14 cellular contexts compared by ENCODE assay signal in the genomic region with DNA sequence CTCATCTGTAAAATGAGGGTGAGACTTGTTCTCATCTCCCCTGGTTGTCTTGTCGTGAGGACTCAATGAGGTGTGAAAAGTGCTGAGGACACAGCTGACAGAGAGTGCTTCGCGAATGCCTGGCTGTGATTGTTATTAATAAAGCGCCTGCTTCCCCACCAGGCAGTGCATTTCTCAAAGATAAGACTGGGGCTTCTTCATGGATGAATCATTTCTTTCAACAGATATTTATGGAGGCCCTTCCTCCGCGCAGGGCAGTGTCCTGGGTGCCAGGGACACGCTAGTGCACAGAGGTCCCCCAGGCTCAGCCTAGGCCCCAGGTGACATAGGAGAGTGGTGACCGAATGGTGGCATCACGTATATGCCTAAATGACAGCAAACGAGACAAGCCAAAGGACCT. TPM values are rescaled to one million over a fixed set of nuclear protein-coding genes. Genes with fewer than 3 reads are reported as not detected.
A peak's percentile ranks its signal among the peaks of the same experiment; 100 is the strongest.
DNase-seq lines count a peak whose midpoint lies in the region; TF ChIP-seq lines count a peak whose summit lies in the region.
"Had no signal": no experiment of that assay in that cellular context is flagged by ENCODE, and none has a peak within 500 bp of the region (broad histone marks: within the 10 kb centered on the region; RNA-seq: fewer than 3 reads in every experiment).

No MANE protein-coding gene starts in this region.

- no peaks in the 10 kb centered on the region for H3K27me3 ChIP-seq in BLaER1
- peaks cover 7% of the 10 kb centered on the region for H3K27me3 ChIP-seq in brain microvascular endothelial cell (replicated peaks)

- H3K9me3 ChIP-seq in BLaER1, result no peaks in the 10 kb centered on the region

- H3K27ac Mint-ChIP-seq in T-helper 2 cell treated with Interferon-gamma antibody and Interleukin-4, amounts not matched to agents 5 μg/mL and 100 μg/mL, for 36 hours, result no peak overlapping the region
- no peak overlapping the region for H3K27ac Mint-ChIP-seq in activated T-helper 2 cell treated with anti-CD3 and anti-CD28 coated beads, Interferon-gamma antibody, Interleukin-2, Interleukin-4, amounts not matched to agents 10 μg/mL and 5 μg/mL and 100 μg/mL, durations not matched to agents 14 hours and 24 hours and 36 hours
- H3K27ac Mint-ChIP-seq: CD4-positive, alpha-beta T cell had no signal

- no peak overlapping the region for H3K4me3 ChIP-seq in BLaER1
- no peak overlapping the region for H3K4me3 ChIP-seq in brain microvascular endothelial cell (ENCODE audit: low read depth, low read length)

- no peak overlapping the region for H3K4me3 Mint-ChIP-seq in T-helper 2 cell treated with Interferon-gamma antibody and Interleukin-4, amounts not matched to agents 5 μg/mL and 100 μg/mL, for 36 hours
- H3K4me3 Mint-ChIP-seq in activated T-helper 2 cell treated with anti-CD3 and anti-CD28 coated beads, Interferon-gamma antibody, Interleukin-2, Interleukin-4, amounts not matched to agents 10 μg/mL and 5 μg/mL and 100 μg/mL, durations not matched to agents 14 hours and 24 hours and 36 hours (ENCODE audit: low read depth), result no peak overlapping the region
- H3K4me3 Mint-ChIP-seq: CD4-positive, alpha-beta T cell had no signal

- H3K27me3 Mint-ChIP-seq in T-helper 2 cell treated with Interferon-gamma antibody and Interleukin-4, amounts not matched to agents 5 μg/mL and 100 μg/mL, for 36 hours (ENCODE audit: low read depth), result peaks cover 3% of the 10 kb centered on the region
- H3K27me3 Mint-ChIP-seq in activated T-helper 2 cell treated with anti-CD3 and anti-CD28 coated beads, Interferon-gamma antibody, Interleukin-2, Interleukin-4, amounts not matched to agents 10 μg/mL and 5 μg/mL and 100 μg/mL, durations not matched to agents 14 hours and 24 hours and 36 hours (ENCODE audit: low read depth), result no peaks in the 10 kb centered on the region

- H3K4me1 Mint-ChIP-seq in T-helper 2 cell treated with Interferon-gamma antibody and Interleukin-4, amounts not matched to agents 5 μg/mL and 100 μg/mL, for 36 hours (ENCODE audit: low read depth), result peaks cover 5% of the 10 kb centered on the region
- H3K4me1 Mint-ChIP-seq in activated T-helper 2 cell treated with anti-CD3 and anti-CD28 coated beads, Interferon-gamma antibody, Interleukin-2, Interleukin-4, amounts not matched to agents 10 μg/mL and 5 μg/mL and 100 μg/mL, durations not matched to agents 14 hours and 24 hours and 36 hours (ENCODE audit: low read depth), result peaks cover 6% of the 10 kb centered on the region

- H3K36me3 ChIP-seq in BLaER1 (no peaks in the 10 kb centered on the region), brain microvascular endothelial cell (replicated peaks) (no peaks in the 10 kb centered on the region)

- TF ChIP-seq CTCF in brain microvascular endothelial cell (IDR thresholded peaks at IDR 0.05; ENCODE audit: low read depth, low read length, missing control alignments), result no peak

- H3K4me2 ChIP-seq in BLaER1, result peak overlapping the region; percentile 34; the same call in 1 of the 2 replicates

- in situ Hi-C loops in brain microvascular endothelial cell (cut with HindIII; ENCODE audit: low pct_ligation_motif_present, low sequenced_read_pairs), result no loop called here

- H3K36me3 Mint-ChIP-seq in T-helper 2 cell treated with Interferon-gamma antibody and Interleukin-4, amounts not matched to agents 5 μg/mL and 100 μg/mL, for 36 hours (ENCODE audit: low read depth), result no peaks in the 10 kb centered on the region
- H3K36me3 Mint-ChIP-seq in activated T-helper 2 cell treated with anti-CD3 and anti-CD28 coated beads, Interferon-gamma antibody, Interleukin-2, Interleukin-4, amounts not matched to agents 10 μg/mL and 5 μg/mL and 100 μg/mL, durations not matched to agents 14 hours and 24 hours and 36 hours (ENCODE audit: low read depth), result no peaks in the 10 kb centered on the region

- no peaks in the 10 kb centered on the region for H4K20me1 ChIP-seq in BLaER1

- peak; percentile 32 for DNase-seq in ELR (ENCODE audit: low read depth)
- DNase-seq in brain microvascular endothelial cell, result peak; percentile 40
- DNase-seq in myocyte (ENCODE audit: low read depth), result peak; percentile 49
- no peak for DNase-seq in T-helper 2 cell treated with Interferon-gamma antibody and Interleukin-4, amounts not matched to agents 5 μg/mL and 100 μg/mL, for 36 hours (ENCODE audit: low spot score)
- no peak for DNase-seq in activated gamma-delta T cell treated with Interleukin-2 at 50 U/mL for 16 hours
- no peak for DNase-seq in GM19238 (ENCODE audit: insufficient read length, low spot score)
- no peak for DNase-seq in activated T-helper 2 cell treated with anti-CD3 and anti-CD28 coated beads, Interferon-gamma antibody, Interleukin-2, Interleukin-4, amounts not matched to agents 10 μg/mL and 5 μg/mL and 100 μg/mL, durations not matched to agents 14 hours and 24 hours and 36 hours (ENCODE audit: low spot score)
- DNase-seq: AML-193; CD4-positive, alpha-beta T cell; DMS79; KG1; NCI-H1092; NCI-H187 had no signal

- no peak overlapping the region for H3K9ac ChIP-seq in BLaER1

- H3K9me3 Mint-ChIP-seq in T-helper 2 cell treated with Interferon-gamma antibody and Interleukin-4, amounts not matched to agents 5 μg/mL and 100 μg/mL, for 36 hours, result no peaks in the 10 kb centered on the region
- no peaks in the 10 kb centered on the region for H3K9me3 Mint-ChIP-seq in activated T-helper 2 cell treated with anti-CD3 and anti-CD28 coated beads, Interferon-gamma antibody, Interleukin-2, Interleukin-4, amounts not matched to agents 10 μg/mL and 5 μg/mL and 100 μg/mL, durations not matched to agents 14 hours and 24 hours and 36 hours
- H3K9me3 Mint-ChIP-seq: CD4-positive, alpha-beta T cell had no signal

- H3K27ac ChIP-seq in BLaER1, result no peak overlapping the region
- no peak overlapping the region for H3K27ac ChIP-seq in brain microvascular endothelial cell

- intact Hi-C loops in activated T-helper 2 cell treated with anti-CD3 and anti-CD28 coated beads, Interferon-gamma antibody, Interleukin-2, Interleukin-4, amounts not matched to agents 10 μg/mL and 5 μg/mL and 100 μg/mL, durations not matched to agents 14 hours and 24 hours and 36 hours (cut with micrococcal nuclease), result no loop called here

- peaks cover 18% of the 10 kb centered on the region for H3K4me1 ChIP-seq in BLaER1

RNA-seq across cellular contexts. Expression of a gene that starts 34.3 kb away (rescaled TPM):
- 0.24 and 0.31 TPM in 2 replicates for total RNA-seq in myocyte
- polyA plus RNA-seq in myocyte (2012), result 0.81 TPM
- not detected in 2 replicates for total RNA-seq in activated T-helper 2 cell treated with anti-CD3 and anti-CD28 coated beads, Interferon-gamma antibody, Interleukin-2, Interleukin-4, amounts not matched to agents 10 μg/mL and 5 μg/mL and 100 μg/mL, durations not matched to agents 14 hours and 24 hours and 36 hours
- total RNA-seq: CD4-positive, alpha-beta T cell had no signal

Comparison
In these comparisons a context has a peak if more than half of its experiments do, and no peak if none do; other contexts are left out.
1. DNase-seq: peak in ELR (single experiment), brain microvascular endothelial cell (single experiment) and myocyte (single experiment); none in T-helper 2 cell treated with Interferon-gamma antibody and Interleukin-4, amounts not matched to agents 5 μg/mL and 100 μg/mL, for 36 hours (single experiment), activated gamma-delta T cell treated with Interleukin-2 at 50 U/mL for 16 hours (single experiment), GM19238 (single experiment) and activated T-helper 2 cell treated with anti-CD3 and anti-CD28 coated beads, Interferon-gamma antibody, Interleukin-2, Interleukin-4, amounts not matched to agents 10 μg/mL and 5 μg/mL and 100 μg/mL, durations not matched to agents 14 hours and 24 hours and 36 hours (single experiment).